Comparison of ENCODE assay signal across 28 cellular contexts in the genomic region with DNA sequence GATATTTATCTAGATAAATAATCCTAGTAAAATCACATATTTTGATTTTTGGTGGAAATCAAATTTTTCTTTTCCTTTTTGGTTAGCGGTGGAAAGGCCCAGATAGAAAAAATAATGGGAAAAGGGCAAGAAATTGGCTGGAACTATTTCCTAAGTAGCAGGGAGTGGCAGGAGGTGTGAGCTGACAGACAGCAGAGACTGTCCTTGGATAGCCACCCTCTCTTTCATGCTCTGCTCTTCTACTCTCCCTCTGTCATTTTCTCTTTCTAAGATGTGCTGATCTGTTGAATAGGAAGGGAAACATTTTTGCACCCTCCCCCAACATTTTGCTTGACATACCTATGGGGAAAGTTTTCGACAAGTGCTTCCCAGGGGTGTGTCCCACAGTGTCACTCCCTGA. TPM values are rescaled to one million over a fixed set of nuclear protein-coding genes. Genes with fewer than 3 reads are reported as not detected.
A peak's percentile ranks its signal among the peaks of the same experiment; 100 is the strongest.
DNase-seq lines count a peak whose midpoint lies in the region; ATAC-seq and TF ChIP-seq lines count a peak whose summit lies in the region.
"Had no signal": no experiment of that assay in that cellular context is flagged by ENCODE, and none has a peak within 500 bp of the region (broad histone marks: within the 10 kb centered on the region; RNA-seq: fewer than 3 reads in every experiment).

No MANE protein-coding gene starts in this region.

- H3K4me1 ChIP-seq in heart right ventricle = peaks cover 6 to 26% (median 23%) of the 10 kb centered on the region in 9 donors
- H3K4me1 ChIP-seq in right atrium auricular region = peaks cover 0 to 22% of the 10 kb centered on the region in 2 donors
- peaks cover 26% of the 10 kb centered on the region for H3K4me1 ChIP-seq in left ventricle myocardium inferior
- H3K4me1 ChIP-seq in GM23338 (ENCODE audit: insufficient read depth) = peaks cover 13% of the 10 kb centered on the region
- H3K4me1 ChIP-seq: BE2C had no signal

- 36 to 43% methylated on average over 2 of the region's 2 CpGs for WGBS in heart right ventricle, 2 donors

- no peak overlapping the region for H3K4me3 ChIP-seq in heart right ventricle
- H3K4me3 ChIP-seq in right atrium auricular region = no peak overlapping the region
- no peak overlapping the region for H3K4me3 ChIP-seq in left ventricle myocardium inferior
- H3K4me3 ChIP-seq in GM23338 = no peak overlapping the region
- H3K4me3 ChIP-seq: BLaER1, GM12878 had no signal

- no peaks in the 10 kb centered on the region for H3K36me3 Mint-ChIP-seq in GM23338 (ENCODE audit: low read depth)
- H3K36me3 Mint-ChIP-seq: CD14-positive monocyte; CD4-positive, alpha-beta memory T cell; CD4-positive, CD25-positive, alpha-beta regulatory T cell; CD8-positive, alpha-beta memory T cell had no signal

- no peaks in the 10 kb centered on the region for H4K20me1 ChIP-seq in GM23338 (replicated peaks; ENCODE audit: insufficient read depth)

- no peak overlapping the region for H3K27ac Mint-ChIP-seq in GM23338
- H3K27ac Mint-ChIP-seq: CD4-positive, alpha-beta memory T cell; CD8-positive, alpha-beta memory T cell had no signal

- H3K4me3 Mint-ChIP-seq in GM23338 = no peak overlapping the region
- H3K4me3 Mint-ChIP-seq: CD4-positive, alpha-beta memory T cell; CD8-positive, alpha-beta memory T cell had no signal

- H3K36me3 ChIP-seq in heart right ventricle (no peaks in the 10 kb centered on the region), right atrium auricular region (no peaks in the 10 kb centered on the region), left ventricle myocardium inferior (no peaks in the 10 kb centered on the region), GM23338 (ENCODE audit: insufficient read depth) (no peaks in the 10 kb centered on the region)
- H3K36me3 ChIP-seq: BE2C, BLaER1 had no signal

- H3K27ac ChIP-seq in heart right ventricle (no peak overlapping the region), right atrium auricular region (no peak overlapping the region), left ventricle myocardium inferior (replicated peaks) (no peak overlapping the region), GM23338 (ENCODE audit: low read depth) (no peak overlapping the region)
- H3K27ac ChIP-seq: BLaER1 had no signal

- peaks cover 27 to 97% (median 91%) of the 10 kb centered on the region in 7 donors for H3K27me3 ChIP-seq in heart right ventricle
- H3K27me3 ChIP-seq in right atrium auricular region = peaks cover 4 to 6% of the 10 kb centered on the region in 2 donors
- H3K27me3 ChIP-seq in left ventricle myocardium inferior (ENCODE audit: low read depth) = peaks cover 100% of the 10 kb centered on the region
- peaks cover 47% of the 10 kb centered on the region for H3K27me3 ChIP-seq in GM23338 (ENCODE audit: insufficient read depth)

- intact Hi-C loops in heart right ventricle (cut with DNase I) = no loop called here
- intact Hi-C loops in left ventricle myocardium superior (cut with micrococcal nuclease) = no loop called here
- intact Hi-C loops in left ventricle myocardium inferior (cut with micrococcal nuclease) = no loop called here

- H2AFZ ChIP-seq in GM23338 = 0 out of 2 replicates have a peak overlapping the region, but pooled peaks have one; percentile 15

- TF ChIP-seq CTCF in heart right ventricle (IDR thresholded peaks at IDR 0.05) (no peak), right atrium auricular region (IDR thresholded peaks at IDR 0.05) (no peak), left ventricle myocardium inferior (IDR thresholded peaks at IDR 0.05; ENCODE audit: borderline replicate concordance) (no peak), GM23338 (conservative IDR thresholded peaks at IDR 0.05; ENCODE audit: low read depth in 2 of 2) (no peak)

- peaks cover 9% of the 10 kb centered on the region for H3K27me3 Mint-ChIP-seq in GM23338 (ENCODE audit: insufficient read depth, low read depth, poor library complexity)

- H3K9me3 Mint-ChIP-seq in GM23338 = no peaks in the 10 kb centered on the region
- H3K9me3 Mint-ChIP-seq: CD8-positive, alpha-beta memory T cell had no signal

- DNase-seq in heart right ventricle (no peak), right atrium auricular region (ENCODE audit: low spot score) (no peak), left ventricle myocardium superior (no peak), left ventricle myocardium inferior (no peak), GM23338 (ENCODE audit: low spot score) (no peak)
- DNase-seq: 8988T; ACHN; BE2C; C1 segment of cervical spinal cord; CD4-positive, alpha-beta memory T cell; CD4-positive, CD25-positive, alpha-beta regulatory T cell; CD8-positive, alpha-beta memory T cell; COR-L47; DMS 273 treated with DMSO at 0.1 percent for 48 hours; DMS153; DMS53; DMS79; DND-41; EL; GDM1 had no signal

- peak in 5 of 8 donors; percentile 41 to 90 (median 70) for ATAC-seq in heart right ventricle
- ATAC-seq in left ventricle myocardium superior = peak; percentile 38
- no peak for ATAC-seq in GM23338
- no peak for ATAC-seq in HG03025 (IDR thresholded peaks at IDR 0.05; ENCODE audit: low FRiP score, unreplicated experiment)
- ATAC-seq: GM12878 had no signal

- H3K9me3 ChIP-seq in heart right ventricle (no peaks in the 10 kb centered on the region), right atrium auricular region (no peaks in the 10 kb centered on the region), left ventricle myocardium inferior (replicated peaks) (no peaks in the 10 kb centered on the region)
- H3K9me3 ChIP-seq: BE2C had no signal

- no peaks in the 10 kb centered on the region for H3K9me2 ChIP-seq in GM23338 (ENCODE audit: insufficient read depth)

- peaks cover 6% of the 10 kb centered on the region for H3F3A ChIP-seq in GM23338 (replicated peaks; ENCODE audit: low read depth)

- peaks cover 20% of the 10 kb centered on the region; the same call in 2 of the 3 replicates for H3K4me1 Mint-ChIP-seq in GM23338

- H3K79me2 ChIP-seq in GM23338 (replicated peaks; ENCODE audit: insufficient read depth) = no peaks in the 10 kb centered on the region

- H3K4me2 ChIP-seq in GM23338 = no peak overlapping the region
- H3K4me2 ChIP-seq: BLaER1 had no signal

TF ChIP-seq in GM23338, 12 proteins besides CTCF, POLR2A, EP300 and RAD21 (continues in another document):
- TF ChIP-seq, protein P1, sequence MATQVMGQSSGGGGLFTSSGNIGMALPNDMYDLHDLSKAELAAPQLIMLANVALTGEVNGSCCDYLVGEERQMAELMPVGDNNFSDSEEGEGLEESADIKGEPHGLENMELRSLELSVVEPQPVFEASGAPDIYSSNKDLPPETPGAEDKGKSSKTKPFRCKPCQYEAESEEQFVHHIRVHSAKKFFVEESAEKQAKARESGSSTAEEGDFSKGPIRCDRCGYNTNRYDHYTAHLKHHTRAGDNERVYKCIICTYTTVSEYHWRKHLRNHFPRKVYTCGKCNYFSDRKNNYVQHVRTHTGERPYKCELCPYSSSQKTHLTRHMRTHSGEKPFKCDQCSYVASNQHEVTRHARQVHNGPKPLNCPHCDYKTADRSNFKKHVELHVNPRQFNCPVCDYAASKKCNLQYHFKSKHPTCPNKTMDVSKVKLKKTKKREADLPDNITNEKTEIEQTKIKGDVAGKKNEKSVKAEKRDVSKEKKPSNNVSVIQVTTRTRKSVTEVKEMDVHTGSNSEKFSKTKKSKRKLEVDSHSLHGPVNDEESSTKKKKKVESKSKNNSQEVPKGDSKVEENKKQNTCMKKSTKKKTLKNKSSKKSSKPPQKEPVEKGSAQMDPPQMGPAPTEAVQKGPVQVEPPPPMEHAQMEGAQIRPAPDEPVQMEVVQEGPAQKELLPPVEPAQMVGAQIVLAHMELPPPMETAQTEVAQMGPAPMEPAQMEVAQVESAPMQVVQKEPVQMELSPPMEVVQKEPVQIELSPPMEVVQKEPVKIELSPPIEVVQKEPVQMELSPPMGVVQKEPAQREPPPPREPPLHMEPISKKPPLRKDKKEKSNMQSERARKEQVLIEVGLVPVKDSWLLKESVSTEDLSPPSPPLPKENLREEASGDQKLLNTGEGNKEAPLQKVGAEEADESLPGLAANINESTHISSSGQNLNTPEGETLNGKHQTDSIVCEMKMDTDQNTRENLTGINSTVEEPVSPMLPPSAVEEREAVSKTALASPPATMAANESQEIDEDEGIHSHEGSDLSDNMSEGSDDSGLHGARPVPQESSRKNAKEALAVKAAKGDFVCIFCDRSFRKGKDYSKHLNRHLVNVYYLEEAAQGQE (IDR thresholded peaks at IDR 0.05; ENCODE audit: unreplicated experiment) = no peak
- no peak for TF ChIP-seq CREB1 (CRISPR knock-in tag; IDR thresholded peaks at IDR 0.05; ENCODE audit: low read depth)
- no peak for TF ChIP-seq NANOG (IDR thresholded peaks at IDR 0.05; ENCODE audit: borderline replicate concordance)
- no peak for TF ChIP-seq STAT1 (IDR thresholded peaks at IDR 0.05; ENCODE audit: unreplicated experiment)

RNA-seq across cellular contexts. Expression of gene ONECUT1, which starts 18.9 kb away (rescaled TPM):
- under 1 TPM in 1 of 10 donors, not detected in 9; 0.20 TPM for total RNA-seq in heart right ventricle
- not detected for polyA plus RNA-seq in heart right ventricle
- total RNA-seq in right atrium auricular region = not detected
- total RNA-seq in left ventricle myocardium superior = not detected
- total RNA-seq in left ventricle myocardium inferior = not detected
- 4.2 and 9.4 TPM in 2 replicates for total RNA-seq in GM23338 (2014; rRNA removed; shearing (Covaris generic))
- 3.9 and 4.3 TPM in 2 replicates for polyA plus RNA-seq in GM23338 (2016; fragmentation: Nextera tagmentation; extraction: Ambion mirVana)
- total RNA-seq: A673; CD4-positive, alpha-beta memory T cell; CD4-positive, CD25-positive, alpha-beta regulatory T cell; CD8-positive, alpha-beta memory T cell; Daoy; G401 had no signal
- polyA plus RNA-seq: AG04450; CD14-positive monocyte; CD4-positive, alpha-beta memory T cell; CD4-positive, CD25-positive, alpha-beta regulatory T cell; CD8-positive, alpha-beta memory T cell; GM12878 had no signal

Comparison
In these comparisons a context has a peak if more than half of its experiments do, and no peak if none do; other contexts are left out.
1. ATAC-seq: peak in heart right ventricle (5 of 8) and left ventricle myocardium superior (single experiment); none in GM23338 (single experiment) and HG03025 (single experiment).